15 cellular contexts compared by ENCODE assay signal in genomic region chr4:134027931-134028330, GRCh38.
DNase-seq lines count a peak whose midpoint lies in the region; ATAC-seq and TF ChIP-seq lines count a peak whose summit lies in the region.
"Had no signal": no experiment of that assay in that cellular context is flagged by ENCODE, and none has a peak within 500 bp of the region (broad histone marks: within the 10 kb centered on the region; RNA-seq: fewer than 3 reads in every experiment).

No MANE protein-coding gene starts in this region.

- H3K27me3 ChIP-seq in WERI-Rb-1 (ENCODE audit: insufficient read depth, low read depth, severe bottlenecking) (no peaks in the 10 kb centered on the region), gastrocnemius medialis (no peaks in the 10 kb centered on the region)
- H3K27me3 ChIP-seq: pancreas had no signal

- intact Hi-C loops in gastrocnemius medialis (cut with DNase I; ENCODE audit: low total_unique reads): no loop called here

- H3K36me3 ChIP-seq in WERI-Rb-1: no peaks in the 10 kb centered on the region
- no peaks in the 10 kb centered on the region for H3K36me3 ChIP-seq in gastrocnemius medialis
- H3K36me3 ChIP-seq: pancreas had no signal

- no peak for TF ChIP-seq POLR2A in gastrocnemius medialis (IDR thresholded peaks at IDR 0.05)

- in situ Hi-C loops in gastrocnemius medialis (cut with MboI; ENCODE audit: low sequenced_read_pairs in 4 of 4): no loop called here

- H3K9me3 ChIP-seq in WERI-Rb-1 (ENCODE audit: severe bottlenecking) (no peaks in the 10 kb centered on the region), gastrocnemius medialis (no peaks in the 10 kb centered on the region)
- H3K9me3 ChIP-seq: pancreas had no signal

- H3K27ac ChIP-seq in WERI-Rb-1 (no peak overlapping the region), gastrocnemius medialis (no peak overlapping the region)
- H3K27ac ChIP-seq: pancreas had no signal

- TF ChIP-seq CTCF in WERI-Rb-1 (IDR thresholded peaks at IDR 0.05; ENCODE audit: low read depth, low read length) (no peak), gastrocnemius medialis (IDR thresholded peaks at IDR 0.05 in 4 of 5, conservative IDR thresholded peaks at IDR 0.05 in 1 of 5) (no peak)

- no peaks in the 10 kb centered on the region for H3K4me1 ChIP-seq in gastrocnemius medialis
- H3K4me1 ChIP-seq: pancreas had no signal

- no peak for ATAC-seq in gastrocnemius medialis

- DNase-seq in ELR (ENCODE audit: low read depth): peak; percentile 75
- DNase-seq in LoVo (ENCODE audit: low spot score): peak; percentile 51
- DNase-seq in brain pericyte (ENCODE audit: low read depth, low spot score): peak; percentile 1
- peak; percentile 33 for DNase-seq in myocyte (ENCODE audit: low read depth)
- no peak for DNase-seq in ureter (ENCODE audit: low spot score)
- no peak for DNase-seq in WERI-Rb-1
- no peak for DNase-seq in OCI-M2 (lab: John Stamatoyannopoulos, UW; ENCODE audit: unreplicated experiment)
- DNase-seq in gastrocnemius medialis: no peak
- DNase-seq: activated CD4-positive, alpha-beta T cell treated with anti-CD3 and anti-CD28 coated beads, Interleukin-2, amount 50 U/mL, for 48 hours; activated naive CD4-positive, alpha-beta T cell treated with anti-CD3 and anti-CD28 coated beads, Interleukin-2, amount 50 U/mL, for 16 hours; DMS79; left cardiac atrium; NCI-H2171; pancreas; stimulated activated CD4-positive, alpha-beta T cell treated with anti-CD3 and anti-CD28 coated beads, Interleukin-4, amount 100 ng/mL, for 24 hours had no signal

- H3K4me3 ChIP-seq in WERI-Rb-1 (ENCODE audit: low read depth, low read length) (no peak overlapping the region), gastrocnemius medialis (no peak overlapping the region)
- H3K4me3 ChIP-seq: pancreas had no signal

Comparison
In these comparisons a context has a peak if more than half of its experiments do, and no peak if none do; other contexts are left out.
1. DNase-seq: peak in ELR (single experiment), LoVo (single experiment), brain pericyte (single experiment) and myocyte (single experiment); none in ureter (single experiment), WERI-Rb-1 (single experiment), OCI-M2 (single experiment) and gastrocnemius medialis (0 of 2).